In the genomic region with DNA sequence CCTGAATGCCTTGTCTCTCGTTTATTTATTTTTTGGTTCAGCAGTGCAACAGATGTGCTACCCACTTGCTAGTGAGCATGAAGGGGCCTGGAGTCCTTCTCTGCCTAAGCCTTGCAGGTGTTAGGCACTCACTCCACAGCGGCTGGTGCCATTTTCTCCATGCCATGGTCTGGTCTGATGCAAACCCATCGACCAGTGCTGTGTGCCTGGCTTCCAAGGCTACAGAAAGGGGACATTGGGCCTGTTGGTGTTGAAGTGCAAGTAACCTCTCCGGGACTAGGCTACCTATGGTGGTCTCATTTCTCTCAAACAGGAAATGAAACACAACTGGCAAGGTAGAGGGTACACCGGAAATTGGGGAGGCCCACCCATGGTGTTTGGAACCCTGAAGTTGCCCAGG, we compare ENCODE assay signal across 21 cellular contexts.
"Had no signal": no experiment of that assay in that cellular context is flagged by ENCODE, and none has a peak within 500 bp of the region (broad histone marks: within the 10 kb centered on the region; RNA-seq: fewer than 3 reads in every experiment).

No MANE protein-coding gene starts in this region.

- H3K27ac ChIP-seq: coronary artery, foreskin keratinocyte, left ventricle myocardium inferior, lower lobe of right lung, parathyroid adenoma, psoas muscle, right lobe of liver, skin epidermis, tibial artery, upper lobe of left lung, vagina had no signal

- H3K9me3 ChIP-seq: left ventricle myocardium inferior, lower lobe of right lung, psoas muscle, right lobe of liver, tibial artery, upper lobe of left lung, vagina had no signal

- H3K27me3 ChIP-seq: foreskin keratinocyte, right lobe of liver, upper lobe of left lung, vagina had no signal

- H3K4me1 ChIP-seq: foreskin keratinocyte, left ventricle myocardium inferior, lower lobe of right lung, psoas muscle, right lobe of liver, tibial artery, upper lobe of left lung, vagina had no signal

- H3K79me2 ChIP-seq: parathyroid adenoma had no signal

- H3K36me3 ChIP-seq: left ventricle myocardium inferior, lower lobe of right lung, right lobe of liver, tibial artery, upper lobe of left lung, vagina had no signal

- H3K4me3 ChIP-seq: coronary artery, left ventricle myocardium inferior, lower lobe of right lung, psoas muscle, right lobe of liver, skin epidermis, tibial artery, upper lobe of left lung, vagina had no signal

- H3K9ac ChIP-seq: parathyroid adenoma had no signal

- ATAC-seq: foreskin keratinocyte, left cardiac atrium, psoas muscle had no signal

- H2AFZ ChIP-seq: parathyroid adenoma had no signal

- DNase-seq: effector CD4-positive, alpha-beta T cell; endodermal cell; erythroblast; foreskin keratinocyte; immature natural killer cell; left cardiac atrium; left ventricle myocardium inferior; lower lobe of right lung; midbrain; occipital lobe; retina; right lobe of liver; stimulated activated CD4-positive, alpha-beta T cell treated with anti-CD3 and anti-CD28 coated beads, Interleukin-4, amount 100 ng/mL, for 1 hour; stimulated activated CD8-positive, alpha-beta memory T cell treated with anti-CD3 and anti-CD28 coated beads, Interleukin-4, amount 100 ng/mL, for 48 hours; tibial artery had no signal
